8 cellular contexts compared by ENCODE assay signal in the genomic region with DNA sequence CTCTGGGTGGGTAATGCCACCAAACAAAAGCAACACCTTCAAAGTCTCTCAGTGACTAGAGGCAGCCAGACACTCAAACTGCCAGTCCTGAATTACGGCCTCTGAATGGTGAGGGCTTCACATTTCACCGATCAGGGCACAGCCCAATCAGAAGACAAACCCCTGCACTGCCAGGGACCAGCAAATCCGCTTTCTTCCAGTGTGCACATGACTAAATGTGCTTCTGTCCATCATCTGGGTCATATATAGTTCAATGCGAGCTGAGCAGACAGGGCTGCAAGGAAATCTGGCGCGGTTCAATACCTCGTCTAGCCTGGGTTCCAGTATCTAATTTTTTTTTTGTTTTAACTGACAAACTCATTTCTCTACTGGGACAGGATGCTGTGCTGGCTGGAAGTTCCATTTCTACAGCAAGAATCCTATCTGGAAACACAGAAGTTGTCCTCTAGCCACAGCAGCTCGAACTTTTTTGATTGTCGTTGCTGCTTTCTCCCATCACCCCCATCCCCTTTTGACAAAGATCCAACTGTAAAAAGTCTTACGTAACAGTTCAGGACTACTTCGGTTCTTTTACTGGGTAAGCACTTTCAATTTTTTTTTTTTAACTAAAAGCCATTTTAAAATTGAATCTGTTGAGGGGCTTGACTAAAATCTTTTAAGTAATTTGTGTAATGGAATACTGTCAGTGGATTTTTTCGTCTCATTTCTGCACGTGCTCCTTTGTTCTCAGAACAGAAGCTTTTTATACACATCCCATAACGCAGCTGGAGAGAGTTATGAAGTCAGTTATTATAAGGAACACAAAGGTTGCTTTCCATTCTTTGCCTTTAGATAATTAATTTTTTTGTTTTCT.
DNase-seq lines count a peak whose midpoint lies in the region; ATAC-seq, FAIRE-seq and TF ChIP-seq lines count a peak whose summit lies in the region.

No MANE protein-coding gene starts in this region.

- peaks cover 9% of the 10 kb centered on the region for H3K27me3 Mint-ChIP-seq in T-helper 1 cell treated with Interleukin-12 subunit alpha and Interleukin-12 subunit beta and Interleukin-4 antibody, amounts not matched to agents 30 μg/mL and 1 μg/mL, for 36 hours (ENCODE audit: low read depth)

- peak; percentile 85 to 87 for ATAC-seq in activated CD4-positive, CD25-positive, alpha-beta regulatory T cell treated with anti-CD3 and anti-CD28 coated beads, Interleukin-2, amount 50 U/mL, for 24 hours
- peak; percentile 92 for ATAC-seq in HG02759 (IDR thresholded peaks at IDR 0.05; ENCODE audit: unreplicated experiment)

- peak overlapping the region; percentile 60 to 63 for H3K9ac ChIP-seq in kidney (ENCODE audit: low read length in 2 of 2)

- H3K4me3 ChIP-seq in kidney (ENCODE audit: low read length in 2 of 2) (peak overlapping the region; percentile 55 to 74), spleen (peak overlapping the region; percentile 12 to 73 (median 44))

- intact Hi-C loops in kidney (cut with DNase I) (no loop called here), spleen (cut with DNase I; ENCODE audit: low total_unique reads) (no loop called here)

- peak overlapping the region; percentile 81 for H3K27ac ChIP-seq in cingulate gyrus (ENCODE audit: low read depth, low read length)
- H3K27ac ChIP-seq in kidney (ENCODE audit: low read depth in 2 of 2, low read length in 2 of 2): peak overlapping the region; percentile 24 to 60
- H3K27ac ChIP-seq in spleen: peak overlapping the region; percentile 49 to 88 (median 80)

- H3K27ac Mint-ChIP-seq in T-helper 1 cell treated with Interleukin-12 subunit alpha and Interleukin-12 subunit beta and Interleukin-4 antibody, amounts not matched to agents 30 μg/mL and 1 μg/mL, for 36 hours: no peak overlapping the region

- H3K4me1 ChIP-seq in kidney (ENCODE audit: control insufficient read depth in 1 of 2, insufficient read depth in 1 of 2, low read depth in 1 of 2, low read length in 2 of 2) (peaks cover 3 to 6% of the 10 kb centered on the region in 2 donors), spleen (peaks cover 5 to 52% (median 24%) of the 10 kb centered on the region in 6 donors)

- no peaks in the 10 kb centered on the region for H3K36me3 Mint-ChIP-seq in T-helper 1 cell treated with Interleukin-12 subunit alpha and Interleukin-12 subunit beta and Interleukin-4 antibody, amounts not matched to agents 30 μg/mL and 1 μg/mL, for 36 hours (ENCODE audit: low read depth)

- peaks cover 23% of the 10 kb centered on the region for H3K4me1 Mint-ChIP-seq in T-helper 1 cell treated with Interleukin-12 subunit alpha and Interleukin-12 subunit beta and Interleukin-4 antibody, amounts not matched to agents 30 μg/mL and 1 μg/mL, for 36 hours (ENCODE audit: low read depth)

- H3K9me3 ChIP-seq in kidney (ENCODE audit: control insufficient read depth in 1 of 2, low read length in 2 of 2) (no peaks in the 10 kb centered on the region), spleen (no peaks in the 10 kb centered on the region)

- peak in 1 of 3 donors; percentile 40 for TF ChIP-seq POLR2A in spleen (IDR thresholded peaks at IDR 0.05)

- 3 to 9% (median 6%) methylated on average over 14 of the region's 14 CpGs for WGBS in spleen, 5 donors

- TF ChIP-seq CTCF in kidney (IDR thresholded peaks at IDR 0.05; ENCODE audit: borderline replicate concordance, extremely low read depth, insufficient read depth) (no peak), spleen (IDR thresholded peaks at IDR 0.05 in 8 of 11, conservative IDR thresholded peaks at IDR 0.05 in 3 of 11) (no peak)

- H3K9me3 Mint-ChIP-seq in T-helper 1 cell treated with Interleukin-12 subunit alpha and Interleukin-12 subunit beta and Interleukin-4 antibody, amounts not matched to agents 30 μg/mL and 1 μg/mL, for 36 hours: no peaks in the 10 kb centered on the region

- H3K27me3 ChIP-seq in spleen (replicated peaks in 1 of 7): no peaks in the 10 kb centered on the region

- DNase-seq in activated CD4-positive, CD25-positive, alpha-beta regulatory T cell treated with anti-CD3 and anti-CD28 coated beads, Interleukin-2, amount 50 U/mL, for 72 hours: no peak
- DNase-seq in NCI-H1417 (lab: John Stamatoyannopoulos, UW) (peak; percentile 73 to 93 (median 77)), kidney (peak; percentile 65), spleen (peak; percentile 74)

- FAIRE-seq in kidney (lab: Jason Lieb, UNC): no peak

- H3K36me3 ChIP-seq in kidney (ENCODE audit: control insufficient read depth in 1 of 2, insufficient read depth in 2 of 2, low read length in 2 of 2) (no peaks in the 10 kb centered on the region), spleen (no peaks in the 10 kb centered on the region)

- H3K4me3 Mint-ChIP-seq in T-helper 1 cell treated with Interleukin-12 subunit alpha and Interleukin-12 subunit beta and Interleukin-4 antibody, amounts not matched to agents 30 μg/mL and 1 μg/mL, for 36 hours: peak overlapping the region; percentile 80
